ENCODE assay signal across 8 cellular contexts in the genomic region with DNA sequence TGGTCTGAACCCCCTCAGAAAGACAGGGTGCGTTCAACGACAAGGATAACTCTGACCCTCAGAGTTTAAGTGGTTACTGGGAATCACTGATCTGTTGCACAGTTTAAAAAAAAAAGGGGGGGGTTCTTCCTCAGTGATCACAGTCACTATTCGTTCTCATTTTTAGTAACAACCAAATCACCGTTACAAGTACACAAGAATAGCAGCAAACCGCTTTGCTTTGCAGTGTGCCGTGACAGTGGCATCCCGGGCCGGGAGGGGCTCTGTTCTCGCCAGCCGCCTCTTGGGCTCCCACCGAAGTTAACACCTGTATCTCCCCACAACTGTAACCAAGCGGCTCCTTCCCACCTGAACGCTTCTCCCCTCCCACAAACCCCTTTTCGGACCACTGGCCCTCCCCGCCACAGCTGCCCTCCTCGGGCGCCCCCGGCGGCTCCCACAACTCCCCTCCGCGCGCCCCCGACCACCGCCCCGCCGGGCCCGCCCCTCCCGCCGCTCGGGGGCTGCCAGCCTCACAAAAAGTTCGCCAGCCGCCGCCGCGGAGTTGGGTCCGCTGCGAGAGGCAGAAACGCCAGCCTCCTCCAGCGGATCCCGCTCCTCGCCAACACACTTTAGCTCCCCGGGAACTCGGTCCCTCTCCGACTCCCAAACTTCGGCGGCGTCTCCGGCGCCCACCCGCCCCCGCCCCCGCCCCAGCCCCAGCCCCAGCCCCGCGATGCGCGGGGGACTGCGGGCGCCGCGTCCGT. TPM values are rescaled to one million over a fixed set of nuclear protein-coding genes. Genes with fewer than 3 reads are reported as not detected.
DNase-seq lines count a peak whose midpoint lies in the region; ATAC-seq and TF ChIP-seq lines count a peak whose summit lies in the region.

No MANE protein-coding gene starts in this region.

- no peaks in the 10 kb centered on the region for H3K27me3 ChIP-seq in CD4-positive, alpha-beta T cell (ENCODE audit: control insufficient read depth, insufficient read depth, low read length)
- H3K27me3 ChIP-seq in right lobe of liver, result no peaks in the 10 kb centered on the region

- DNase-seq in CD4-positive, alpha-beta T cell, result peak; percentile 35 to 61 (median 42)
- DNase-seq in caudate nucleus (lab: John Stamatoyannopoulos, UW) (peak in 36 of 61 donors; percentile 4 to 70 (median 38)), right lobe of liver (peak; percentile 50 to 58 (median 51)), DMS153 treated with DMSO at 0.1 percent for 48 hours (lab: John Stamatoyannopoulos, UW; ENCODE audit: unreplicated experiment) (no peak)
- peak; percentile 13 to 32 (median 15) for DNase-seq in stimulated activated CD4-positive, alpha-beta T cell treated with anti-CD3 and anti-CD28 coated beads, TNF-alpha, amount 100 ng/mL, for 4 hours (ENCODE audit: low read depth in 3 of 3)

- CTCF ChIA-PET in CD4-positive, alpha-beta T cell (lab: Charles Lee), result interaction anchor here (0.8 to 2.5 kb wide), 4 partner anchors 9 to 102 kb away, joined by 4 to 11 read pairs (median 6); no protein-coding TSS in a partner anchor

- peak overlapping the region; percentile 26 for H3K27ac ChIP-seq in CD4-positive, alpha-beta T cell (ENCODE audit: low read depth, low read length)
- H3K27ac ChIP-seq in VCaP (peak overlapping the region; percentile 85; the same call in 1 of the 2 replicates), caudate nucleus (ENCODE audit: low read depth, low read length) (peak overlapping the region; percentile 39), right lobe of liver (peak overlapping the region in 2 of 3 donors; percentile 48 to 51)

- ATAC-seq in CD4-positive, alpha-beta T cell (ENCODE audit: poor library complexity), result peak; percentile 7
- ATAC-seq in GM19372 (IDR thresholded peaks at IDR 0.05; ENCODE audit: low read depth, unreplicated experiment), result peak; percentile 21
- ATAC-seq in HG03460 (IDR thresholded peaks at IDR 0.05; ENCODE audit: unreplicated experiment), result peak; percentile 42
- no peak for ATAC-seq in right lobe of liver

- intact Hi-C loops in CD4-positive, alpha-beta T cell (cut with DNase I, micrococcal nuclease), result loop anchor here (2.0 to 10.0 kb wide), 10 partner anchors 38 to 1092 kb away; a partner anchor contains a TSS
- intact Hi-C loops in right lobe of liver (cut with DNase I), result loop anchor here in 1 of 2 donors (10.0 kb wide), 1 partner anchor 105 kb away; no protein-coding TSS in a partner anchor

- WGBS in right lobe of liver (ENCODE audit: insufficient coverage, low coverage, low lambda C conversion rate, missing lambda C conversion rate), result 6% methylated on average over 26 of the region's 61 CpGs

- peaks cover 49% of the 10 kb centered on the region for H3K4me1 Mint-ChIP-seq in CD4-positive, alpha-beta T cell (ENCODE audit: low read depth)

- H3K27ac Mint-ChIP-seq in CD4-positive, alpha-beta T cell, result peak overlapping the region; percentile 91

- no peaks in the 10 kb centered on the region for H3K9me3 ChIP-seq in CD4-positive, alpha-beta T cell (ENCODE audit: control insufficient read depth, low read length)
- no peaks in the 10 kb centered on the region for H3K9me3 ChIP-seq in right lobe of liver

- no peaks in the 10 kb centered on the region for H3K27me3 Mint-ChIP-seq in CD4-positive, alpha-beta T cell

- peak overlapping the region; percentile 53 to 65 (median 62) for H3K4me3 ChIP-seq in right lobe of liver

- no peak for TF ChIP-seq POLR2A in right lobe of liver (IDR thresholded peaks at IDR 0.05)

- no peaks in the 10 kb centered on the region for H3K4me1 ChIP-seq in right lobe of liver

- H3K9me3 Mint-ChIP-seq in CD4-positive, alpha-beta T cell, result no peaks in the 10 kb centered on the region

- H3K36me3 ChIP-seq in right lobe of liver, result no peaks in the 10 kb centered on the region

- H3K36me3 Mint-ChIP-seq in CD4-positive, alpha-beta T cell (ENCODE audit: low read depth), result peaks cover 11% of the 10 kb centered on the region

- POLR2A ChIA-PET in CD4-positive, alpha-beta T cell (lab: Charles Lee), result interaction anchor here (0.9 to 6.9 kb wide), 29 partner anchors 8 to 1095 kb away, joined by 3 to 383 read pairs (median 6); a partner anchor contains a TSS

- TF ChIP-seq CTCF in CD4-positive, alpha-beta T cell (IDR thresholded peaks at IDR 0.05), result no peak
- TF ChIP-seq CTCF in VCaP (conservative IDR thresholded peaks at IDR 0.05) (no peak), right lobe of liver (IDR thresholded peaks at IDR 0.05) (no peak)

- H3K4me3 Mint-ChIP-seq in CD4-positive, alpha-beta T cell, result peak overlapping the region; percentile 99

RNA-seq across cellular contexts. Expression of a gene that starts 1.2 kb away (rescaled TPM):
- 10 to 100 TPM; 33.5 to 36.3 TPM for total RNA-seq in CD4-positive, alpha-beta T cell
- total RNA-seq in right lobe of liver, result 1 to 10 TPM; 2.0 to 4.8 (median 3.7) TPM

Comparison
In these comparisons a context has a peak if more than half of its experiments do, and no peak if none do; other contexts are left out.
1. ATAC-seq: peak in CD4-positive, alpha-beta T cell (single experiment), GM19372 (single experiment) and HG03460 (single experiment); none in right lobe of liver (0 of 4).
2. H3K27ac ChIP-seq: peak in every context shown above with its lines; median percentile 85 in VCaP; 50 in right lobe of liver; 39 in caudate nucleus; 26 in CD4-positive, alpha-beta T cell.
3. RNA of a gene that starts 1.2 kb away (total RNA-seq): 33.5 to 36.3 TPM in CD4-positive, alpha-beta T cell; 2.0 to 4.8 TPM in right lobe of liver; every median in the first group is over 4 times any median in the second.